ENCODE assay signal across 30 cellular contexts in genomic region chr2:178330175-178331021, GRCh38.
A peak's percentile ranks its signal among the peaks of the same experiment; 100 is the strongest.
DNase-seq lines count a peak whose midpoint lies in the region; ATAC-seq and TF ChIP-seq lines count a peak whose summit lies in the region.
"Had no signal": no experiment of that assay in that cellular context is flagged by ENCODE, and none has a peak within 500 bp of the region (broad histone marks: within the 10 kb centered on the region; RNA-seq: fewer than 3 reads in every experiment).

No MANE protein-coding gene starts in this region.

- TF ChIP-seq CTCF in MCF 10A (IDR thresholded peaks at IDR 0.05; ENCODE audit: unreplicated experiment), result no peak
- TF ChIP-seq CTCF in breast epithelium (IDR thresholded peaks at IDR 0.05), result no peak
- TF ChIP-seq CTCF in glutamatergic neuron (IDR thresholded peaks at IDR 0.05; ENCODE audit: partially characterized antibody, unreplicated experiment), result no peak
- TF ChIP-seq CTCF in neural progenitor cell (IDR thresholded peaks at IDR 0.05), result no peak

- ATAC-seq in HG02970 (IDR thresholded peaks at IDR 0.05; ENCODE audit: low FRiP score, unreplicated experiment), result no peak
- no peak for ATAC-seq in stimulated activated memory B cell treated with anti-CD40 and anti-IgM and Interleukin-4, amounts not matched to agents 10 μg/mL and 1 μg/mL and 100 μg/mL, for 72 hours
- ATAC-seq: gastroesophageal sphincter; Right ventricle myocardium inferior; stimulated activated effector memory CD8-positive, alpha-beta T cell treated with anti-CD3 and anti-CD28 coated beads, Interleukin-12 subunit alpha, Interleukin-12 subunit beta, amount 100 ng/mL, for 72 hours had no signal

- H3K4me3 Mint-ChIP-seq in MCF 10A (ENCODE audit: unreplicated experiment) (no peak overlapping the region), glutamatergic neuron (ENCODE audit: unreplicated experiment) (no peak overlapping the region), neural progenitor cell (no peak overlapping the region)
- H3K4me3 Mint-ChIP-seq in stimulated activated memory B cell treated with anti-CD40 and anti-IgM and Interleukin-4, amounts not matched to agents 10 μg/mL and 1 μg/mL and 100 μg/mL, for 72 hours, result no peak overlapping the region
- H3K4me3 Mint-ChIP-seq: activated CD4-positive, alpha-beta memory T cell treated with anti-CD3 and anti-CD28 coated beads, Interleukin-2, amount 10 ng/mL, durations not matched to agents 7 days and 5 days; activated naive CD4-positive, alpha-beta T cell treated with anti-CD3 and anti-CD28 coated beads, Interleukin-2, amount 10 ng/mL, durations not matched to agents 7 days and 5 days; memory B cell; stimulated activated effector memory CD8-positive, alpha-beta T cell treated with anti-CD3 and anti-CD28 coated beads, Interleukin-12 subunit alpha, Interleukin-12 subunit beta, amount 100 ng/mL, for 72 hours; type B pancreatic cell had no signal

- H3K79me2 ChIP-seq in neural progenitor cell (ENCODE audit: low read depth), result no peaks in the 10 kb centered on the region

- H3K36me3 Mint-ChIP-seq in MCF 10A (ENCODE audit: insufficient read depth, unreplicated experiment) (peaks cover 7% of the 10 kb centered on the region), glutamatergic neuron (ENCODE audit: unreplicated experiment) (no peaks in the 10 kb centered on the region), neural progenitor cell (no peaks in the 10 kb centered on the region)
- H3K36me3 Mint-ChIP-seq in stimulated activated memory B cell treated with anti-CD40 and anti-IgM and Interleukin-4, amounts not matched to agents 10 μg/mL and 1 μg/mL and 100 μg/mL, for 72 hours, result no peaks in the 10 kb centered on the region
- H3K36me3 Mint-ChIP-seq: activated naive CD4-positive, alpha-beta T cell treated with anti-CD3 and anti-CD28 coated beads, Interleukin-2, amount 10 ng/mL, durations not matched to agents 7 days and 5 days; memory B cell; stimulated activated effector memory CD8-positive, alpha-beta T cell treated with anti-CD3 and anti-CD28 coated beads, Interleukin-12 subunit alpha, Interleukin-12 subunit beta, amount 100 ng/mL, for 72 hours had no signal

- no peaks in the 10 kb centered on the region for H3K36me3 ChIP-seq in breast epithelium
- H3K36me3 ChIP-seq in neural progenitor cell, result no peaks in the 10 kb centered on the region
- H3K36me3 ChIP-seq: adrenal gland, brain microvascular endothelial cell, gastroesophageal sphincter, neutrophil had no signal

- H3K4me1 Mint-ChIP-seq in MCF 10A (ENCODE audit: insufficient read depth, unreplicated experiment), result peaks cover 9% of the 10 kb centered on the region
- H3K4me1 Mint-ChIP-seq in glutamatergic neuron (ENCODE audit: low read depth, unreplicated experiment), result peaks cover 23% of the 10 kb centered on the region
- no peaks in the 10 kb centered on the region for H3K4me1 Mint-ChIP-seq in neural progenitor cell
- H3K4me1 Mint-ChIP-seq in stimulated activated memory B cell treated with anti-CD40 and anti-IgM and Interleukin-4, amounts not matched to agents 10 μg/mL and 1 μg/mL and 100 μg/mL, for 72 hours, result no peaks in the 10 kb centered on the region
- H3K4me1 Mint-ChIP-seq: activated CD4-positive, alpha-beta memory T cell treated with anti-CD3 and anti-CD28 coated beads, Interleukin-2, amount 10 ng/mL, durations not matched to agents 7 days and 5 days; activated naive CD4-positive, alpha-beta T cell treated with anti-CD3 and anti-CD28 coated beads, Interleukin-2, amount 10 ng/mL, durations not matched to agents 7 days and 5 days; memory B cell; stimulated activated effector memory CD8-positive, alpha-beta T cell treated with anti-CD3 and anti-CD28 coated beads, Interleukin-12 subunit alpha, Interleukin-12 subunit beta, amount 100 ng/mL, for 72 hours had no signal

- H3F3A ChIP-seq in neural progenitor cell (ENCODE audit: low read depth), result no peaks in the 10 kb centered on the region

- H3K9ac ChIP-seq in neural progenitor cell, result peak overlapping the region; percentile 0

- H3K4me3 ChIP-seq in breast epithelium, result no peak overlapping the region
- H3K4me3 ChIP-seq in neural progenitor cell, result no peak overlapping the region
- H3K4me3 ChIP-seq: adrenal gland, gastroesophageal sphincter had no signal

- DNase-seq in MCF 10A (ENCODE audit: unreplicated experiment), result no peak
- DNase-seq in breast epithelium (ENCODE audit: low spot score in 2 of 2), result no peak
- no peak for DNase-seq in glutamatergic neuron
- DNase-seq in neural progenitor cell (ENCODE audit: low spot score), result no peak
- DNase-seq in putamen (ENCODE audit: low spot score), result no peak
- DNase-seq in hepatic stellate cell (ENCODE audit: low spot score), result no peak
- DNase-seq: activated CD4-positive, alpha-beta memory T cell treated with anti-CD3 and anti-CD28 coated beads, Interleukin-2, amount 10 ng/mL, durations not matched to agents 7 days and 5 days; activated CD8-positive, alpha-beta memory T cell treated with anti-CD3 and anti-CD28 coated beads, Interleukin-2, amount 50 U/mL, for 4 hours; activated naive CD4-positive, alpha-beta T cell treated with anti-CD3 and anti-CD28 coated beads, Interleukin-2, amount 10 ng/mL, durations not matched to agents 7 days and 5 days; adrenal gland; brain microvascular endothelial cell; COR-L47; hypothalamus; Karpas-422; NCI-H1436; NCI-H2107; NK-92 treated with Interleukin-12 subunit alpha and Interleukin-12 subunit beta, amount 100 ng/mL, for 24 hours; stimulated activated CD4-positive, alpha-beta T cell treated with anti-CD3 and anti-CD28 coated beads, Interleukin-15, amount 100 ng/mL, for 24 hours; T-helper 2 cell had no signal

- H3K27me3 ChIP-seq in breast epithelium (no peaks in the 10 kb centered on the region), neural progenitor cell (no peaks in the 10 kb centered on the region)
- H3K27me3 ChIP-seq: adrenal gland, brain microvascular endothelial cell, gastroesophageal sphincter, neutrophil had no signal

- BruUV-seq in MCF 10A (replicated peaks; lab: Mats Ljungman, UMichigan), result no TSS peak

- H3K4me2 ChIP-seq in neural progenitor cell, result no peak overlapping the region

- H3K9me3 ChIP-seq in breast epithelium (no peaks in the 10 kb centered on the region), neural progenitor cell (ENCODE audit: low read depth) (no peaks in the 10 kb centered on the region)
- H3K9me3 ChIP-seq: adrenal gland, gastroesophageal sphincter, neutrophil had no signal

- H3K9me3 Mint-ChIP-seq in MCF 10A (ENCODE audit: unreplicated experiment) (no peaks in the 10 kb centered on the region), glutamatergic neuron (ENCODE audit: unreplicated experiment) (peaks cover 4% of the 10 kb centered on the region), neural progenitor cell (no peaks in the 10 kb centered on the region)
- H3K9me3 Mint-ChIP-seq in stimulated activated memory B cell treated with anti-CD40 and anti-IgM and Interleukin-4, amounts not matched to agents 10 μg/mL and 1 μg/mL and 100 μg/mL, for 72 hours, result no peaks in the 10 kb centered on the region
- H3K9me3 Mint-ChIP-seq: activated CD4-positive, alpha-beta memory T cell treated with anti-CD3 and anti-CD28 coated beads, Interleukin-2, amount 10 ng/mL, durations not matched to agents 7 days and 5 days; activated naive CD4-positive, alpha-beta T cell treated with anti-CD3 and anti-CD28 coated beads, Interleukin-2, amount 10 ng/mL, durations not matched to agents 7 days and 5 days; memory B cell; stimulated activated effector memory CD8-positive, alpha-beta T cell treated with anti-CD3 and anti-CD28 coated beads, Interleukin-12 subunit alpha, Interleukin-12 subunit beta, amount 100 ng/mL, for 72 hours; type B pancreatic cell had no signal

- CTCF ChIA-PET in MCF 10A (lab: Yijun Ruan, JAX), result interaction anchor here (0.8 to 2.0 kb wide), 7 partner anchors 8 to 1048 kb away, joined by 3 to 6 read pairs (median 4); no protein-coding TSS in a partner anchor

- H3K4me1 ChIP-seq in breast epithelium (no peaks in the 10 kb centered on the region), neural progenitor cell (no peaks in the 10 kb centered on the region)
- H3K4me1 ChIP-seq: adrenal gland, gastroesophageal sphincter had no signal

- H2AFZ ChIP-seq in neural progenitor cell (replicated peaks), result no peak overlapping the region

- POLR2A ChIA-PET in MCF 10A (lab: Yijun Ruan, JAX), result interaction anchor here (0.7 to 2.7 kb wide), 15 partner anchors 10 to 218 kb away, joined by 3 to 30 read pairs (median 7); partner anchors contain the start of genes OSBPL6 and RBM45

- H3K27ac Mint-ChIP-seq in MCF 10A (ENCODE audit: low read depth, unreplicated experiment) (peak overlapping the region; percentile 82), glutamatergic neuron (ENCODE audit: unreplicated experiment) (peak overlapping the region; percentile 64), neural progenitor cell (no peak overlapping the region)
- H3K27ac Mint-ChIP-seq in stimulated activated memory B cell treated with anti-CD40 and anti-IgM and Interleukin-4, amounts not matched to agents 10 μg/mL and 1 μg/mL and 100 μg/mL, for 72 hours, result no peak overlapping the region
- H3K27ac Mint-ChIP-seq: activated CD4-positive, alpha-beta memory T cell treated with anti-CD3 and anti-CD28 coated beads, Interleukin-2, amount 10 ng/mL, durations not matched to agents 7 days and 5 days; activated naive CD4-positive, alpha-beta T cell treated with anti-CD3 and anti-CD28 coated beads, Interleukin-2, amount 10 ng/mL, durations not matched to agents 7 days and 5 days; memory B cell; progenitor cell of endocrine pancreas; stimulated activated effector memory CD8-positive, alpha-beta T cell treated with anti-CD3 and anti-CD28 coated beads, Interleukin-12 subunit alpha, Interleukin-12 subunit beta, amount 100 ng/mL, for 72 hours; type B pancreatic cell had no signal

- no peak for TF ChIP-seq POLR2A in breast epithelium (IDR thresholded peaks at IDR 0.05)

- intact Hi-C loops in MCF 10A (cut with micrococcal nuclease), result loop anchor here (10.0 kb wide), 1 partner anchor 136 kb away; the partner anchor contains the start of gene OSBPL6
- intact Hi-C loops in breast epithelium (cut with DNase I; ENCODE audit: low total_unique reads), result no loop called here

- no peaks in the 10 kb centered on the region for H3K27me3 Mint-ChIP-seq in MCF 10A (ENCODE audit: insufficient read depth, unreplicated experiment)
- H3K27me3 Mint-ChIP-seq in glutamatergic neuron (ENCODE audit: unreplicated experiment), result no peaks in the 10 kb centered on the region
- peaks cover 2% of the 10 kb centered on the region for H3K27me3 Mint-ChIP-seq in neural progenitor cell (ENCODE audit: insufficient read depth, low read depth)
- H3K27me3 Mint-ChIP-seq in stimulated activated memory B cell treated with anti-CD40 and anti-IgM and Interleukin-4, amounts not matched to agents 10 μg/mL and 1 μg/mL and 100 μg/mL, for 72 hours, result no peaks in the 10 kb centered on the region
- H3K27me3 Mint-ChIP-seq: activated naive CD4-positive, alpha-beta T cell treated with anti-CD3 and anti-CD28 coated beads, Interleukin-2, amount 10 ng/mL, durations not matched to agents 7 days and 5 days; progenitor cell of endocrine pancreas; type B pancreatic cell had no signal

- no peaks in the 10 kb centered on the region for H4K20me1 ChIP-seq in neural progenitor cell (ENCODE audit: low read depth)

- no peak overlapping the region for H3K27ac ChIP-seq in breast epithelium
- H3K27ac ChIP-seq in neural progenitor cell, result no peak overlapping the region
- H3K27ac ChIP-seq: adrenal gland, brain microvascular endothelial cell, C4-2B, gastroesophageal sphincter, HL-60, neutrophil had no signal

Comparison
In these comparisons a context has a peak if more than half of its experiments do, and no peak if none do; other contexts are left out.
1. H3K27ac Mint-ChIP-seq: peak in MCF 10A (single experiment) and glutamatergic neuron (single experiment); none in neural progenitor cell (single experiment) and stimulated activated memory B cell treated with anti-CD40 and anti-IgM and Interleukin-4, amounts not matched to agents 10 μg/mL and 1 μg/mL and 100 μg/mL, for 72 hours (single experiment).